ENCODE assay signal across 8 cellular contexts in the genomic region with DNA sequence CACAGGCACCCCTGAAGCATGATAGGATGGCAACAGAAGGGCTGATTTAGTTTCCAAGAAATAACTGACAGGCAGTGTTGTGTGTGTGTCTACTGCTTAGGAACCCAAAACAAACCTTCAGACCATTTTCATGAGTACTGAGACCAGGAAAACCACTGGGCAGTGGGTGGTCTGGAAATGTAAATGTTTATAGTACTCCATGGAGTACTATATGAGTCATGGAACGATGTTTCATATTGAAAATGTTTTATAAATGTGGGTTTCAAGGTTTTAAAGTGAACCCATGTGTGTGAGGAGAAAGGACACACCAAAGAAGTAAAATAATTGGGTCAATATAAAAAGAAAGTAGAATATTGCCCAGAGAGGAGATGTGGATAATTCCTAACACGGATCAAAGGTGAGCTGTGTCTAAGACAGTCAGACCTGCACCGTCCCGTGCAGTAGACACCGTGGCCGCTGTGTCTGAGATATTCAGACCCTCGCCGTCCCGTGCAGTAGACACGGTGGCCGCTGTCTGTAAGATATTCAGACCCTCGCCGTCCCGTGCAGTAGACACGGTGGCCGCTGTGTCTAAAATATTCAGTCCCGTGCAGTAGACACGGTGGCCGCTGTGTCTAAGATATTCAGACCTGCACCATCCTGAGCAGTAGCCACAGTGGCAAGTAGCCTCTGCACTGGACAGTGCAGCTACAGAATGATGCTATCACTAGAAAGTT. TPM values are rescaled to one million over a fixed set of nuclear protein-coding genes. Genes with fewer than 3 reads are reported as not detected.
DNase-seq lines count a peak whose midpoint lies in the region; FAIRE-seq and TF ChIP-seq lines count a peak whose summit lies in the region.
"Not testable (repeated sequence)": the region's sequence is repeated elsewhere in the genome, so short reads cannot be mapped to it uniquely, and the experiment has no call there.
"Had no signal": no experiment of that assay in that cellular context is flagged by ENCODE, and none has a peak within 500 bp of the region (broad histone marks: within the 10 kb centered on the region; RNA-seq: fewer than 3 reads in every experiment).

No MANE protein-coding gene starts in this region.

- not testable (repeated sequence) for H3K4me3 Mint-ChIP-seq in activated CD4-positive, alpha-beta T cell treated with anti-CD3 and anti-CD28 coated beads, Interleukin-2, amount 10 ng/mL, durations not matched to agents 24 days and 14 days; activated naive CD8-positive, alpha-beta T cell; chondrocyte (ENCODE audit: unreplicated experiment)
- peak overlapping the region; percentile 55 for H3K4me3 Mint-ChIP-seq in osteocyte (ENCODE audit: unreplicated experiment)

- FAIRE-seq in HTR-8/SVneo (lab: Jason Lieb, UNC): peak; percentile 96

- intact Hi-C loops in activated CD4-positive, alpha-beta T cell treated with anti-CD3 and anti-CD28 coated beads, Interleukin-2, amount 10 ng/mL, durations not matched to agents 24 days and 14 days (cut with micrococcal nuclease); left ventricle myocardium inferior (cut with micrococcal nuclease): not testable (repeated sequence)

- H3K9me3 Mint-ChIP-seq in activated CD4-positive, alpha-beta T cell treated with anti-CD3 and anti-CD28 coated beads, Interleukin-2, amount 10 ng/mL, durations not matched to agents 24 days and 14 days; activated naive CD8-positive, alpha-beta T cell (ENCODE audit: low read depth); chondrocyte (ENCODE audit: low read depth); osteocyte (ENCODE audit: unreplicated experiment): not testable (repeated sequence)

- peaks cover 27% of the 10 kb centered on the region for H3K36me3 Mint-ChIP-seq in activated CD4-positive, alpha-beta T cell treated with anti-CD3 and anti-CD28 coated beads, Interleukin-2, amount 10 ng/mL, durations not matched to agents 24 days and 14 days (ENCODE audit: low read depth)
- not testable (repeated sequence) for H3K36me3 Mint-ChIP-seq in activated naive CD8-positive, alpha-beta T cell; chondrocyte (ENCODE audit: low read depth); osteocyte (ENCODE audit: unreplicated experiment)

- H3K27ac ChIP-seq in left ventricle myocardium inferior (replicated peaks): peak overlapping the region; percentile 30

- TF ChIP-seq CTCF in chondrocyte (IDR thresholded peaks at IDR 0.05); left ventricle myocardium inferior (IDR thresholded peaks at IDR 0.05; ENCODE audit: borderline replicate concordance); osteocyte (IDR thresholded peaks at IDR 0.05): not testable (repeated sequence)

- H3K4me1 Mint-ChIP-seq in activated CD4-positive, alpha-beta T cell treated with anti-CD3 and anti-CD28 coated beads, Interleukin-2, amount 10 ng/mL, durations not matched to agents 24 days and 14 days: peaks cover 12% of the 10 kb centered on the region
- not testable (repeated sequence) for H3K4me1 Mint-ChIP-seq in activated naive CD8-positive, alpha-beta T cell (ENCODE audit: low read depth)
- H3K4me1 Mint-ChIP-seq in chondrocyte (ENCODE audit: low read depth) (peaks cover 44% of the 10 kb centered on the region), osteocyte (ENCODE audit: unreplicated experiment) (peaks cover 63% of the 10 kb centered on the region)

- H3K4me1 ChIP-seq in left ventricle myocardium inferior: peaks cover 26% of the 10 kb centered on the region

- not testable (repeated sequence) for H3K9me3 ChIP-seq in left ventricle myocardium inferior (replicated peaks)

- H3K4me3 ChIP-seq in left ventricle myocardium inferior: not testable (repeated sequence)

- peaks cover 35% of the 10 kb centered on the region for H3K36me3 ChIP-seq in left ventricle myocardium inferior

- not testable (repeated sequence) for H3K27me3 ChIP-seq in left ventricle myocardium inferior (ENCODE audit: low read depth)

- not testable (repeated sequence) for H3K27me3 Mint-ChIP-seq in activated CD4-positive, alpha-beta T cell treated with anti-CD3 and anti-CD28 coated beads, Interleukin-2, amount 10 ng/mL, durations not matched to agents 24 days and 14 days; activated naive CD8-positive, alpha-beta T cell; chondrocyte (ENCODE audit: low read depth); osteocyte (ENCODE audit: unreplicated experiment)

- peak; percentile 69 for DNase-seq in EH (ENCODE audit: low read depth)
- DNase-seq in HTR-8/SVneo (ENCODE audit: insufficient read length, low spot score); activated CD4-positive, alpha-beta T cell treated with anti-CD3 and anti-CD28 coated beads, Interleukin-2, amount 10 ng/mL, durations not matched to agents 24 days and 14 days; chondrocyte (ENCODE audit: low spot score); left ventricle myocardium inferior; osteocyte (ENCODE audit: extremely low spot score, unreplicated experiment): not testable (repeated sequence)

- H3K27ac Mint-ChIP-seq in activated CD4-positive, alpha-beta T cell treated with anti-CD3 and anti-CD28 coated beads, Interleukin-2, amount 10 ng/mL, durations not matched to agents 24 days and 14 days: peak overlapping the region; percentile 80
- H3K27ac Mint-ChIP-seq in activated naive CD8-positive, alpha-beta T cell: peak overlapping the region; percentile 16
- H3K27ac Mint-ChIP-seq in chondrocyte (ENCODE audit: unreplicated experiment) (peak overlapping the region; percentile 85), osteocyte (ENCODE audit: unreplicated experiment) (peak overlapping the region; percentile 97)

RNA-seq across cellular contexts. Expression of gene PDCD6, which starts 5.0 kb away (rescaled TPM):
- 118 and 119 TPM in 2 replicates for total RNA-seq in activated CD4-positive, alpha-beta T cell treated with anti-CD3 and anti-CD28 coated beads, Interleukin-2, amount 10 ng/mL, durations not matched to agents 24 days and 14 days
- total RNA-seq in chondrocyte (71.9 to 89.8 TPM (median 74.0 TPM) in 3 replicates), left ventricle myocardium inferior (34.2 TPM), osteocyte (94.7 and 106 TPM in 2 replicates)

RNA-seq across cellular contexts. Expression of gene SDHA, which starts 48.3 kb away (rescaled TPM):
- total RNA-seq in activated CD4-positive, alpha-beta T cell treated with anti-CD3 and anti-CD28 coated beads, Interleukin-2, amount 10 ng/mL, durations not matched to agents 24 days and 14 days: 147 and 150 TPM in 2 replicates
- total RNA-seq in chondrocyte: 79.7 to 95.5 TPM (median 81.5 TPM) in 3 replicates
- 757 TPM for total RNA-seq in left ventricle myocardium inferior
- total RNA-seq in osteocyte: 130 and 136 TPM in 2 replicates

RNA-seq across cellular contexts. Expression of gene CCDC127, which starts 48.5 kb away (rescaled TPM):
- total RNA-seq in activated CD4-positive, alpha-beta T cell treated with anti-CD3 and anti-CD28 coated beads, Interleukin-2, amount 10 ng/mL, durations not matched to agents 24 days and 14 days: 7.1 and 7.7 TPM in 2 replicates
- total RNA-seq in chondrocyte (8.0 to 10.4 TPM (median 9.6 TPM) in 3 replicates), left ventricle myocardium inferior (7.9 TPM), osteocyte (9.9 and 11.1 TPM in 2 replicates)

RNA-seq across cellular contexts. Expression of gene AHRR, which starts 55.0 kb away (rescaled TPM):
- total RNA-seq in activated CD4-positive, alpha-beta T cell treated with anti-CD3 and anti-CD28 coated beads, Interleukin-2, amount 10 ng/mL, durations not matched to agents 24 days and 14 days: 25.8 and 26.0 TPM in 2 replicates
- total RNA-seq in chondrocyte (9.3 to 17.3 TPM (median 13.4 TPM) in 3 replicates), left ventricle myocardium inferior (1.4 TPM), osteocyte (54.9 and 55.8 TPM in 2 replicates)
- total RNA-seq: ascending aorta had no signal

Comparison
In these comparisons a context has a peak if more than half of its experiments do, and no peak if none do; other contexts are left out.
1. H3K27ac Mint-ChIP-seq: peak in every context shown above with its lines; median percentile 97 in osteocyte; 85 in chondrocyte; 80 in activated CD4-positive, alpha-beta T cell treated with anti-CD3 and anti-CD28 coated beads, Interleukin-2, amount 10 ng/mL, durations not matched to agents 24 days and 14 days; 16 in activated naive CD8-positive, alpha-beta T cell.